ENCODE assay signal across 21 cellular contexts in the genomic region with DNA sequence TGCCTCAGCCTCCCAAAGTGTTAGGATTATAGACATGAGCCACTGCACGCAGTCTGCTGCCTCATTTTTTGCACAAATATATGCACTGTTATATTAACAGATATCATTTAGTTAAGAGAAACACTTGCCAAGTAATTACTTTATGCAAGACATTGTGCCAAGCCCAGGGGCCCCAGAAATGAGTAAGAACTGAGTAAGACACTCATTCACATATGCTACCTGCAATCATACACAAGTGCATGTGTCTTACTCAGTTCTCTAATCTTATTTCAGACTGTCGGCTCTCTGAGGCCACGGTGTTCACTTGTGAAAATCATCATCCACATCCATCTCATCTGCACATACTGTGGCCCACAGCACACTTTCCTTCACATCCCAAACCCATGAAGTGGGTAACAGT. TPM values are rescaled to one million over a fixed set of nuclear protein-coding genes. Genes with fewer than 3 reads are reported as not detected.
DNase-seq lines count a peak whose midpoint lies in the region; ATAC-seq and TF ChIP-seq lines count a peak whose summit lies in the region.
"Had no signal": no experiment of that assay in that cellular context is flagged by ENCODE, and none has a peak within 500 bp of the region (broad histone marks: within the 10 kb centered on the region; RNA-seq: fewer than 3 reads in every experiment).

No MANE protein-coding gene starts in this region.

- H3K9ac ChIP-seq in Karpas-422 (ENCODE audit: low read length), result no peak overlapping the region
- H3K9ac ChIP-seq: neural progenitor cell had no signal

- POLR2A ChIA-PET in CD8-positive, alpha-beta T cell (lab: Charles Lee), result interaction anchor here (34.4 to 38.7 kb wide), 2 partner anchors 6 to 9 kb away, joined by 1009 read pairs; a partner anchor contains a TSS

- no peaks in the 10 kb centered on the region for H3K9me3 ChIP-seq in CD4-positive, CD25-positive, alpha-beta regulatory T cell (ENCODE audit: control insufficient read depth in 2 of 2, low read length in 2 of 2)
- H3K9me3 ChIP-seq in CD8-positive, alpha-beta T cell (ENCODE audit: low read length), result no peaks in the 10 kb centered on the region
- no peaks in the 10 kb centered on the region for H3K9me3 ChIP-seq in Karpas-422 (ENCODE audit: low read length)
- H3K9me3 ChIP-seq in lower lobe of right lung, result no peaks in the 10 kb centered on the region
- H3K9me3 ChIP-seq: body of pancreas, gastroesophageal sphincter, SJCRH30 had no signal

- H3K27me3 ChIP-seq in CD4-positive, CD25-positive, alpha-beta regulatory T cell (ENCODE audit: control insufficient read depth, insufficient read depth, low read length), result no peaks in the 10 kb centered on the region
- no peaks in the 10 kb centered on the region for H3K27me3 ChIP-seq in CD8-positive, alpha-beta T cell (ENCODE audit: insufficient read depth, low read length)
- H3K27me3 ChIP-seq in Karpas-422 (ENCODE audit: low read length), result no peaks in the 10 kb centered on the region
- no peaks in the 10 kb centered on the region for H3K27me3 ChIP-seq in lower lobe of right lung (ENCODE audit: low read depth)
- H3K27me3 ChIP-seq: body of pancreas, gastroesophageal sphincter, neural progenitor cell, SJCRH30 had no signal

- H3K9me3 Mint-ChIP-seq in CD4-positive, CD25-positive, alpha-beta regulatory T cell, result no peaks in the 10 kb centered on the region
- H3K9me3 Mint-ChIP-seq in CD8-positive, alpha-beta T cell, result no peaks in the 10 kb centered on the region
- no peaks in the 10 kb centered on the region for H3K9me3 Mint-ChIP-seq in activated T-helper 1 cell treated with anti-CD3 and anti-CD28 coated beads, Interleukin-12 subunit alpha, Interleukin-12 subunit beta, Interleukin-2, Interleukin-4 antibody, amounts not matched to agents 30 ng/mL and 10 ng/mL and 1 ng/mL, durations not matched to agents 14 hours and 24 hours and 36 hours
- H3K9me3 Mint-ChIP-seq: mesothelial cell of epicardium, neural progenitor cell had no signal

- peaks cover 83% of the 10 kb centered on the region for H3K36me3 ChIP-seq in CD4-positive, CD25-positive, alpha-beta regulatory T cell (ENCODE audit: control insufficient read depth, insufficient read depth, low read length)
- peaks cover 56% of the 10 kb centered on the region for H3K36me3 ChIP-seq in CD8-positive, alpha-beta T cell (ENCODE audit: insufficient read depth, low read length)
- H3K36me3 ChIP-seq in Karpas-422 (ENCODE audit: insufficient read depth, low read length) (peaks cover 34% of the 10 kb centered on the region), lower lobe of right lung (peaks cover 18% of the 10 kb centered on the region)
- H3K36me3 ChIP-seq: neural progenitor cell, SJCRH30 had no signal

- CTCF ChIA-PET in CD8-positive, alpha-beta T cell (lab: Charles Lee), result interaction anchor here (1.2 to 2.7 kb wide), 6 partner anchors 8 to 41 kb away, joined by 3 to 11 read pairs (median 4); no protein-coding TSS in a partner anchor

- H4K20me1 ChIP-seq in Karpas-422 (ENCODE audit: insufficient read depth, low read depth, low read length), result no peaks in the 10 kb centered on the region

- peaks cover 83% of the 10 kb centered on the region for H3K4me1 ChIP-seq in CD4-positive, CD25-positive, alpha-beta regulatory T cell (ENCODE audit: control insufficient read depth, insufficient read depth, low read length, poor library complexity, severe bottlenecking)
- peaks cover 61% of the 10 kb centered on the region for H3K4me1 ChIP-seq in CD8-positive, alpha-beta T cell (ENCODE audit: insufficient read depth, low read length)
- H3K4me1 ChIP-seq in Karpas-422 (ENCODE audit: low read length) (no peaks in the 10 kb centered on the region), lower lobe of right lung (peaks cover 5% of the 10 kb centered on the region)
- H3K4me1 ChIP-seq: body of pancreas, neural progenitor cell, SJCRH30 had no signal

- H3K27ac Mint-ChIP-seq in CD4-positive, CD25-positive, alpha-beta regulatory T cell, result peak overlapping the region; percentile 85 to 94 (median 91)
- peak overlapping the region; percentile 86 for H3K27ac Mint-ChIP-seq in CD8-positive, alpha-beta T cell
- H3K27ac Mint-ChIP-seq in activated T-helper 1 cell treated with anti-CD3 and anti-CD28 coated beads, Interleukin-12 subunit alpha, Interleukin-12 subunit beta, Interleukin-2, Interleukin-4 antibody, amounts not matched to agents 30 ng/mL and 10 ng/mL and 1 ng/mL, durations not matched to agents 14 hours and 24 hours and 36 hours, result peak overlapping the region; percentile 80
- H3K27ac Mint-ChIP-seq: mesothelial cell of epicardium, neural progenitor cell had no signal

- peak overlapping the region; percentile 11 to 54 (median 36) for H3K4me3 Mint-ChIP-seq in CD4-positive, CD25-positive, alpha-beta regulatory T cell
- no peak overlapping the region for H3K4me3 Mint-ChIP-seq in CD8-positive, alpha-beta T cell
- peak overlapping the region; percentile 56 for H3K4me3 Mint-ChIP-seq in activated T-helper 1 cell treated with anti-CD3 and anti-CD28 coated beads, Interleukin-12 subunit alpha, Interleukin-12 subunit beta, Interleukin-2, Interleukin-4 antibody, amounts not matched to agents 30 ng/mL and 10 ng/mL and 1 ng/mL, durations not matched to agents 14 hours and 24 hours and 36 hours
- H3K4me3 Mint-ChIP-seq: mesothelial cell of epicardium, neural progenitor cell had no signal

- intact Hi-C loops in CD8-positive, alpha-beta T cell (cut with DNase I, micrococcal nuclease), result loop anchor here in 1 of 2 experiments (2.0 kb wide), 1 partner anchor 20 kb away; no protein-coding TSS in a partner anchor
- intact Hi-C loops in activated T-helper 1 cell treated with anti-CD3 and anti-CD28 coated beads, Interleukin-12 subunit alpha, Interleukin-12 subunit beta, Interleukin-2, Interleukin-4 antibody, amounts not matched to agents 30 ng/mL and 10 ng/mL and 1 ng/mL, durations not matched to agents 14 hours and 24 hours and 36 hours (cut with micrococcal nuclease), result no loop called here
- intact Hi-C loops in lower lobe of right lung (cut with DNase I), result no loop called here

- peaks cover 69% of the 10 kb centered on the region for H3K36me3 Mint-ChIP-seq in CD4-positive, CD25-positive, alpha-beta regulatory T cell
- H3K36me3 Mint-ChIP-seq in CD8-positive, alpha-beta T cell, result peaks cover 87% of the 10 kb centered on the region
- H3K36me3 Mint-ChIP-seq in activated T-helper 1 cell treated with anti-CD3 and anti-CD28 coated beads, Interleukin-12 subunit alpha, Interleukin-12 subunit beta, Interleukin-2, Interleukin-4 antibody, amounts not matched to agents 30 ng/mL and 10 ng/mL and 1 ng/mL, durations not matched to agents 14 hours and 24 hours and 36 hours (ENCODE audit: low read depth), result peaks cover 80% of the 10 kb centered on the region
- H3K36me3 Mint-ChIP-seq: neural progenitor cell had no signal

- H3K9me2 ChIP-seq in Karpas-422 (replicated peaks; ENCODE audit: insufficient read depth, low read length), result no peaks in the 10 kb centered on the region

- H2AFZ ChIP-seq in Karpas-422 (ENCODE audit: low read length), result no peak overlapping the region
- H2AFZ ChIP-seq: neural progenitor cell had no signal

- H3K27ac ChIP-seq in CD4-positive, CD25-positive, alpha-beta regulatory T cell (ENCODE audit: insufficient read depth, low read length, poor library complexity, severe bottlenecking), result peak overlapping the region; percentile 98
- no peak overlapping the region for H3K27ac ChIP-seq in CD8-positive, alpha-beta T cell (ENCODE audit: low read depth, low read length)
- H3K27ac ChIP-seq in Karpas-422 (ENCODE audit: low read length) (no peak overlapping the region), lower lobe of right lung (no peak overlapping the region)
- H3K27ac ChIP-seq: body of pancreas, coronary artery, gastroesophageal sphincter, neural progenitor cell, SJCRH30 had no signal

- TF ChIP-seq CTCF in CD8-positive, alpha-beta T cell (IDR thresholded peaks at IDR 0.05), result no peak
- TF ChIP-seq CTCF in epithelial cell of esophagus (IDR thresholded peaks at IDR 0.05; ENCODE audit: insufficient read depth, low read depth, low read length, missing control alignments) (no peak), lower lobe of right lung (IDR thresholded peaks at IDR 0.05) (no peak)

- no peaks in the 10 kb centered on the region for H3K79me2 ChIP-seq in Karpas-422 (ENCODE audit: low read length)

- no peak overlapping the region for H3K4me2 ChIP-seq in Karpas-422 (ENCODE audit: low read depth, low read length, poor library complexity, severe bottlenecking)
- H3K4me2 ChIP-seq: neural progenitor cell had no signal

- H3K4me1 Mint-ChIP-seq in CD4-positive, CD25-positive, alpha-beta regulatory T cell, result peaks cover 10 to 94% (median 55%) of the 10 kb centered on the region in 4 donors
- peaks cover 77% of the 10 kb centered on the region for H3K4me1 Mint-ChIP-seq in CD8-positive, alpha-beta T cell (ENCODE audit: low read depth)
- H3K4me1 Mint-ChIP-seq in activated T-helper 1 cell treated with anti-CD3 and anti-CD28 coated beads, Interleukin-12 subunit alpha, Interleukin-12 subunit beta, Interleukin-2, Interleukin-4 antibody, amounts not matched to agents 30 ng/mL and 10 ng/mL and 1 ng/mL, durations not matched to agents 14 hours and 24 hours and 36 hours (ENCODE audit: low read depth), result peaks cover 82% of the 10 kb centered on the region
- H3K4me1 Mint-ChIP-seq: mesothelial cell of epicardium had no signal

- H3K27me3 Mint-ChIP-seq in CD4-positive, CD25-positive, alpha-beta regulatory T cell, result no peaks in the 10 kb centered on the region
- no peaks in the 10 kb centered on the region for H3K27me3 Mint-ChIP-seq in CD8-positive, alpha-beta T cell (ENCODE audit: low read depth)
- H3K27me3 Mint-ChIP-seq in activated T-helper 1 cell treated with anti-CD3 and anti-CD28 coated beads, Interleukin-12 subunit alpha, Interleukin-12 subunit beta, Interleukin-2, Interleukin-4 antibody, amounts not matched to agents 30 ng/mL and 10 ng/mL and 1 ng/mL, durations not matched to agents 14 hours and 24 hours and 36 hours (ENCODE audit: insufficient read depth), result no peaks in the 10 kb centered on the region

- peak in 1 of 2 donors; percentile 17 for ATAC-seq in CD4-positive, CD25-positive, alpha-beta regulatory T cell (ENCODE audit: low read depth in 2 of 2)
- no peak for ATAC-seq in CD8-positive, alpha-beta T cell
- ATAC-seq in lower lobe of right lung, result no peak
- ATAC-seq in HG03439 (IDR thresholded peaks at IDR 0.05; ENCODE audit: unreplicated experiment), result no peak
- ATAC-seq: body of pancreas, gastroesophageal sphincter, left colon had no signal

- no peak for DNase-seq in CD4-positive, CD25-positive, alpha-beta regulatory T cell
- no peak for DNase-seq in CD8-positive, alpha-beta T cell
- no peak for DNase-seq in activated T-helper 1 cell treated with anti-CD3 and anti-CD28 coated beads, Interleukin-12 subunit alpha, Interleukin-12 subunit beta, Interleukin-2, Interleukin-4 antibody, amounts not matched to agents 30 ng/mL and 10 ng/mL and 1 ng/mL, durations not matched to agents 14 hours and 24 hours and 36 hours (ENCODE audit: low spot score)
- peak; percentile 78 for DNase-seq in epithelial cell of esophagus (ENCODE audit: low read depth)
- no peak for DNase-seq in effector CD4-positive, alpha-beta T cell
- no peak for DNase-seq in Karpas-422
- DNase-seq in lower lobe of right lung, result no peak
- DNase-seq: body of pancreas, DMS 273 treated with DMSO at 0.1 percent for 48 hours, H7, left colon, NCI-H1048, NCI-H2107, NCI-H524, SJCRH30, small intestine had no signal

- peak overlapping the region; percentile 19 for H3K4me3 ChIP-seq in CD4-positive, CD25-positive, alpha-beta regulatory T cell (ENCODE audit: low read depth, low read length)
- H3K4me3 ChIP-seq in CD8-positive, alpha-beta T cell (ENCODE audit: low read depth, low read length), result no peak overlapping the region
- no peak overlapping the region for H3K4me3 ChIP-seq in epithelial cell of esophagus (ENCODE audit: low read length)
- H3K4me3 ChIP-seq in Karpas-422 (ENCODE audit: low read length), result no peak overlapping the region
- H3K4me3 ChIP-seq in lower lobe of right lung, result no peak overlapping the region
- H3K4me3 ChIP-seq: body of pancreas, coronary artery, gastroesophageal sphincter, neural progenitor cell, SJCRH30 had no signal

RNA-seq across cellular contexts. Expression of a gene that starts 16.0 kb away (rescaled TPM):
- total RNA-seq in CD4-positive, CD25-positive, alpha-beta regulatory T cell, result 167 TPM
- 10 to 100 TPM; 13.5 to 18.7 (median 16.5) TPM for polyA plus RNA-seq in CD4-positive, CD25-positive, alpha-beta regulatory T cell
- 10 to 100 TPM; 61.2 to 61.7 TPM for total RNA-seq in CD8-positive, alpha-beta T cell
- 136 and 138 TPM in 2 replicates for total RNA-seq in activated T-helper 1 cell treated with anti-CD3 and anti-CD28 coated beads, Interleukin-12 subunit alpha, Interleukin-12 subunit beta, Interleukin-2, Interleukin-4 antibody, amounts not matched to agents 30 ng/mL and 10 ng/mL and 1 ng/mL, durations not matched to agents 14 hours and 24 hours and 36 hours
- 18.8 and 23.8 TPM in 2 replicates for total RNA-seq in Karpas-422 (2014; rRNA removed; shearing (Covaris generic); ENCODE audit: low replicate concordance)
- 5.8 TPM for total RNA-seq in lower lobe of right lung

RNA-seq across cellular contexts. Expression of a gene that starts 33.7 kb away (rescaled TPM):
- total RNA-seq in CD4-positive, CD25-positive, alpha-beta regulatory T cell, result 149 TPM
- polyA plus RNA-seq in CD4-positive, CD25-positive, alpha-beta regulatory T cell, result 10 to 100 TPM; 21.4 to 43.2 (median 31.9) TPM
- total RNA-seq in CD8-positive, alpha-beta T cell, result 10 to 100 TPM; 47.3 to 48.5 TPM
- 134 and 142 TPM in 2 replicates for total RNA-seq in activated T-helper 1 cell treated with anti-CD3 and anti-CD28 coated beads, Interleukin-12 subunit alpha, Interleukin-12 subunit beta, Interleukin-2, Interleukin-4 antibody, amounts not matched to agents 30 ng/mL and 10 ng/mL and 1 ng/mL, durations not matched to agents 14 hours and 24 hours and 36 hours
- 34.8 and 76.9 TPM in 2 replicates for total RNA-seq in Karpas-422 (2014; rRNA removed; shearing (Covaris generic); ENCODE audit: low replicate concordance)
- 24.4 TPM for total RNA-seq in lower lobe of right lung
